ENCODE assay signal across 8 cellular contexts in the genomic region with DNA sequence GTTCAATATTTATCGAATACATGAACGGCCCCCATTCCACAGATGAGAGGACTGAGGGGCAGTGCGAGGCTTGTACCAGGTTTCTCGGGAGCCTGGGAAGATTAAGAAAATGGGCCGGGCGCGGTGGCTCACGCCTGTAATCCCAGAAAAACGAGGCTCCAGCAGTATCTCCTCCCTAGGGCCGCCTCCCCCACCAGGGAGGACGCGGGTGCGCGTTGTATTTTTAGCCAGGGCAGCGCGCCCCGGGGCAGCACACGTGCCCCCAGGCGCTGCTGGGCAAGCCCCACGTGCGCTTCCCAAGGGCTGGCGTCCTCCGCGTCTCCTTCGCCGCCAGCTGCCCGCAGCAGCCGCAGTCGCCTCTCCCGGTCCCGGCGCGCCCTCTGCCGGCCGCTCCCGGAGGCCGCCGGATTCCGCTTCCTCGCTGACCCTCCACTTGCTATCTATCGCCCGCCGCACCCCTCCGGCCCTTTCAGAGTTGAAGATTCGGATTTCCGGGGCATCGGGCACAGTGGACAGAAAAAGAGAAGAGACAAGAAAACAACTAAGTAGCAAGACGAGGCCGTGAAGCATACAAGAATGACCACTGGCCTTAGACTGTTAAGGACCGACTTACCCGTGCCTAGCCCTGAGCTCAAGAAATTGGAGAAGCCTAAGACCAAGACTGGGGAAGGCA. TPM values are rescaled to one million over a fixed set of nuclear protein-coding genes. Genes with fewer than 3 reads are reported as not detected.
DNase-seq lines count a peak whose midpoint lies in the region; ATAC-seq and TF ChIP-seq lines count a peak whose summit lies in the region.

No MANE protein-coding gene starts in this region.

- POLR2A ChIA-PET in Caco-2 (lab: Charles Lee) = no interaction called here

- CTCF ChIA-PET in Caco-2 (lab: Charles Lee) = interaction anchor here (0.7 to 1.5 kb wide), 4 partner anchors 13 to 48 kb away, joined by 3 to 20 read pairs (median 3); a partner anchor contains a TSS

- H3K9me3 Mint-ChIP-seq in Caco-2 (ENCODE audit: unreplicated experiment) (no peaks in the 10 kb centered on the region), naive B cell (peaks cover 0 to 1% (median 0%) of the 10 kb centered on the region in 7 donors)
- H3K9me3 Mint-ChIP-seq in activated T-cell treated with anti-CD3 and anti-CD28 coated beads, Interleukin-2, amount 50 U/mL, for 24 hours = no peaks in the 10 kb centered on the region

- ATAC-seq in naive B cell (ENCODE audit: low read depth in 2 of 2) = peak; percentile 26 to 40
- no peak for ATAC-seq in GM19023 (IDR thresholded peaks at IDR 0.05; ENCODE audit: unreplicated experiment)

- BruUV-seq in Caco-2 (replicated peaks; lab: Mats Ljungman, UMichigan) = no TSS peak

- H3K4me1 ChIP-seq in Caco-2 (0 out of 2 replicates have a peak, but pooled peaks cover 10% of the 10 kb centered on the region), OCI-LY1 (ENCODE audit: insufficient read depth, low read length, severe bottlenecking) (peaks cover 19% of the 10 kb centered on the region), stomach smooth muscle (ENCODE audit: control insufficient read depth, insufficient read depth, low read length) (peaks cover 45% of the 10 kb centered on the region)

- no peak overlapping the region for H2AFZ ChIP-seq in OCI-LY1 (ENCODE audit: low read length)

- H3K79me2 ChIP-seq in OCI-LY1 (ENCODE audit: insufficient read depth, low read length) = no peaks in the 10 kb centered on the region

- peak; percentile 69 to 84 for DNase-seq in Caco-2
- peak; percentile 87 for DNase-seq in HK-2 (ENCODE audit: unreplicated experiment)
- peak; percentile 85 for DNase-seq in activated T-cell treated with anti-CD3 and anti-CD28 coated beads, Interleukin-2, amount 50 U/mL, for 24 hours
- DNase-seq in fibroblast of gingiva (ENCODE audit: low read depth) = peak; percentile 82
- peak; percentile 59 for DNase-seq in naive B cell

- H3K27ac Mint-ChIP-seq in Caco-2 (ENCODE audit: unreplicated experiment) = peak overlapping the region; percentile 54
- no peak overlapping the region for H3K27ac Mint-ChIP-seq in activated T-cell treated with anti-CD3 and anti-CD28 coated beads, Interleukin-2, amount 50 U/mL, for 24 hours
- peak overlapping the region in 1 of 6 donors; percentile 63 for H3K27ac Mint-ChIP-seq in naive B cell

- peak overlapping the region; percentile 42; the same call in 1 of the 2 replicates for H3K4me2 ChIP-seq in OCI-LY1 (ENCODE audit: low read length)

- no peaks in the 10 kb centered on the region for H3F3A ChIP-seq in OCI-LY1 (ENCODE audit: insufficient read depth, low read length)

- H3K36me3 Mint-ChIP-seq in Caco-2 (ENCODE audit: insufficient read depth, unreplicated experiment) = no peaks in the 10 kb centered on the region
- no peaks in the 10 kb centered on the region for H3K36me3 Mint-ChIP-seq in activated T-cell treated with anti-CD3 and anti-CD28 coated beads, Interleukin-2, amount 50 U/mL, for 24 hours (ENCODE audit: low read depth)
- no peaks in the 10 kb centered on the region for H3K36me3 Mint-ChIP-seq in naive B cell

- H3K36me3 ChIP-seq in Caco-2 (ENCODE audit: control insufficient read depth, insufficient read depth, low read length) (no peaks in the 10 kb centered on the region), OCI-LY1 (ENCODE audit: insufficient read depth, low read length) (no peaks in the 10 kb centered on the region), stomach smooth muscle (ENCODE audit: control insufficient read depth in 2 of 2, insufficient read depth in 2 of 2, low read length in 2 of 2) (no peaks in the 10 kb centered on the region)

- no peaks in the 10 kb centered on the region for H3K27me3 Mint-ChIP-seq in Caco-2 (ENCODE audit: insufficient read depth, unreplicated experiment)
- H3K27me3 Mint-ChIP-seq in activated T-cell treated with anti-CD3 and anti-CD28 coated beads, Interleukin-2, amount 50 U/mL, for 24 hours = peaks cover 33% of the 10 kb centered on the region
- peaks cover 23 to 56% (median 46%) of the 10 kb centered on the region in 3 donors for H3K27me3 Mint-ChIP-seq in naive B cell

- H3K9ac ChIP-seq in OCI-LY1 (ENCODE audit: low read length) = no peak overlapping the region
- peak overlapping the region; percentile 38 to 58 for H3K9ac ChIP-seq in stomach smooth muscle (ENCODE audit: low read length in 2 of 2)

- H3K27me3 ChIP-seq in Caco-2 (replicated peaks; ENCODE audit: control insufficient read depth, insufficient read depth, low read length) (no peaks in the 10 kb centered on the region), OCI-LY1 (ENCODE audit: insufficient read depth, low read length) (no peaks in the 10 kb centered on the region), stomach smooth muscle (ENCODE audit: control insufficient read depth in 1 of 2, insufficient read depth in 2 of 2, low read length in 2 of 2) (peaks cover 0 to 14% of the 10 kb centered on the region in 2 donors)

- TF ChIP-seq CTCF in Caco-2 (IDR thresholded peaks at IDR 0.05; ENCODE audit: insufficient read depth in 1 of 2, low read depth in 1 of 2, low read length in 1 of 2, severe bottlenecking in 1 of 2, unreplicated experiment in 1 of 2) (peak; percentile 66 to 76), OCI-LY1 (IDR thresholded peaks at IDR 0.05; ENCODE audit: low read length) (peak; percentile 95)

- H3K4me3 Mint-ChIP-seq in Caco-2 (ENCODE audit: unreplicated experiment) (peak overlapping the region; percentile 43), naive B cell (peak overlapping the region; percentile 12 to 91 (median 66))
- H3K4me3 Mint-ChIP-seq in activated T-cell treated with anti-CD3 and anti-CD28 coated beads, Interleukin-2, amount 50 U/mL, for 24 hours = peak overlapping the region; percentile 27

- no peaks in the 10 kb centered on the region for H3K9me2 ChIP-seq in OCI-LY1 (ENCODE audit: low read depth, low read length)

- H3K9me3 ChIP-seq in Caco-2 (no peaks in the 10 kb centered on the region), OCI-LY1 (ENCODE audit: low read length) (no peaks in the 10 kb centered on the region), stomach smooth muscle (ENCODE audit: control insufficient read depth in 2 of 2, low read length in 2 of 2) (no peaks in the 10 kb centered on the region)

- H3K27ac ChIP-seq in OCI-LY1 (ENCODE audit: low read depth, low read length, poor library complexity, severe bottlenecking) = no peak overlapping the region
- peak overlapping the region; percentile 55 for H3K27ac ChIP-seq in stomach smooth muscle (ENCODE audit: low read length)

- intact Hi-C loops in Caco-2 (cut with micrococcal nuclease; ENCODE audit: unreplicated experiment) = no loop called here

- H3K4me3 ChIP-seq in Caco-2 (ENCODE audit: low read depth, low read length) = peak overlapping the region; percentile 12; the same call in 1 of the 2 replicates
- no peak overlapping the region for H3K4me3 ChIP-seq in OCI-LY1 (ENCODE audit: low read depth, low read length, poor library complexity, severe bottlenecking)
- H3K4me3 ChIP-seq in stomach smooth muscle (ENCODE audit: low read length in 2 of 2) = peak overlapping the region in 1 of 2 donors; percentile 52

- H3K4me1 Mint-ChIP-seq in Caco-2 (ENCODE audit: low read depth, unreplicated experiment) (peaks cover 6% of the 10 kb centered on the region), naive B cell (peaks cover 7 to 26% (median 22%) of the 10 kb centered on the region in 3 donors)
- H3K4me1 Mint-ChIP-seq in activated T-cell treated with anti-CD3 and anti-CD28 coated beads, Interleukin-2, amount 50 U/mL, for 24 hours (ENCODE audit: low read depth) = peaks cover 22% of the 10 kb centered on the region

- no peaks in the 10 kb centered on the region for H4K20me1 ChIP-seq in OCI-LY1 (ENCODE audit: insufficient read depth, low read length)

RNA-seq across cellular contexts. Expression of a gene that starts 1.9 kb away (rescaled TPM):
- total RNA-seq in Caco-2 (2022) = 21.1 and 27.6 TPM in 2 replicates
- polyA plus RNA-seq in naive B cell (ENCODE audit: low read depth in 6 of 6) = not detected

RNA-seq across cellular contexts. Expression of a gene that starts 11.1 kb away (rescaled TPM):
- 345 and 388 TPM in 2 replicates for total RNA-seq in Caco-2 (2022)
- polyA plus RNA-seq in naive B cell (ENCODE audit: low read depth in 6 of 6) = 100 to 1,000 TPM; 195 to 802 (median 516) TPM

RNA-seq across cellular contexts. Expression of a gene that starts 14.8 kb away (rescaled TPM):
- total RNA-seq in Caco-2 (2022) = 0.35 and 0.88 TPM in 2 replicates
- polyA plus RNA-seq in naive B cell (ENCODE audit: low read depth in 6 of 6) = not detected

RNA-seq across cellular contexts. Expression of a gene that starts 18.8 kb away (rescaled TPM):
- total RNA-seq in Caco-2 (2022) = 36.0 and 39.2 TPM in 2 replicates
- 100 to 1,000 TPM; 103 to 131 (median 107) TPM for polyA plus RNA-seq in naive B cell (ENCODE audit: low read depth in 6 of 6)

RNA-seq across cellular contexts. Expression of a gene that starts 32.8 kb away (rescaled TPM):
- 29.5 and 31.1 TPM in 2 replicates for total RNA-seq in Caco-2 (2022)
- 1 to 10 TPM in 5 of 6 donors, not detected in 1; 1.2 to 2.7 (median 1.9) TPM for polyA plus RNA-seq in naive B cell (ENCODE audit: low read depth in 6 of 6)
